8 cellular contexts compared by ENCODE assay signal in the genomic region with DNA sequence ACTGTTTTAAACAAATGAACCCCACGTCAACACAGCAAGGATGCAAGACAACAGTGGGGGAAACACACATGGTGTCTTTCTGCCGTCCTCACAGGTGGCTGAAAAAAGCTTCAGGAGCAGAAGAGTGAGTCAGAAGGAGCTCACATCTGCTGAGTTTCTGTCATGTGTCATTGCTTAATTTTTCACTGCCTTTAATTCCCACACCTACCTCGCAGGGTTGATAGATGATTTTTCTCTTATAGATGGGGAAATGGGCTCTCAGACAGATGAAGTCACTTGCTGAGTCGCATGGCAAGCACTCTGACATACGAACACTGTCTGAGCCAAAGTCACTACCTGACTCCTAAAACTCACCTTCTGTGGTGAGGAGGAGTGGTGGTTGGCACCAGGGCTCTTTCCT. TPM values are rescaled to one million over a fixed set of nuclear protein-coding genes. Genes with fewer than 3 reads are reported as not detected.
A peak's percentile ranks its signal among the peaks of the same experiment; 100 is the strongest.
DNase-seq lines count a peak whose midpoint lies in the region; ATAC-seq and TF ChIP-seq lines count a peak whose summit lies in the region.

No MANE protein-coding gene starts in this region.

- POLR2A ChIA-PET in GM10248 (lab: Yijun Ruan, JAX): interaction anchor here (0.7 kb wide), 1 partner anchor 28 kb away, joined by 4 read pairs; a partner anchor contains a TSS

- ATAC-seq in GM21360 (IDR thresholded peaks at IDR 0.05; ENCODE audit: unreplicated experiment) (peak; percentile 76), HG03135 (IDR thresholded peaks at IDR 0.05; ENCODE audit: unreplicated experiment) (no peak)

- CTCF ChIA-PET in GM10248 (lab: Yijun Ruan, JAX): interaction anchor here (1.1 to 6.8 kb wide), 7 partner anchors 9 to 306 kb away, joined by 4 to 68 read pairs (median 7); no protein-coding TSS in a partner anchor

- DNase-seq in GM10248 (ENCODE audit: extremely low spot score): peak; percentile 29
- peak; percentile 68 for DNase-seq in HT1080 (ENCODE audit: low read depth)
- peak; percentile 25 for DNase-seq in fibroblast of peridontal ligament (ENCODE audit: extremely low read depth)
- DNase-seq in effector CD8-positive, alpha-beta T cell (lab: John Stamatoyannopoulos, UW): no peak
- no peak for DNase-seq in AG08395 (ENCODE audit: low spot score)
- no peak for DNase-seq in HT-29 (ENCODE audit: low spot score)

- no peak for TF ChIP-seq CTCF in GM10248 (IDR thresholded peaks at IDR 0.05; ENCODE audit: control extremely low read depth, extremely low read depth, low read depth, missing control alignments)

RNA-seq across cellular contexts. Expression of a gene that starts 28.3 kb away (rescaled TPM):
- 8.8 and 9.8 TPM in 2 replicates for total RNA-seq in HT1080 (2014; rRNA removed; shearing (Covaris generic))
- polyA plus RNA-seq in HT1080 (2015; cell fraction: cytosol; rRNA removed): 4.6 and 5.7 TPM in 2 replicates
- polyA plus RNA-seq in HT1080 (2015; cell fraction: nucleus; rRNA removed): 8.7 and 10.6 TPM in 2 replicates
- 16.8 and 17.6 TPM in 2 replicates for total RNA-seq in HT-29 (2014; rRNA removed; shearing (Covaris generic))

Comparison
In these comparisons a context has a peak if more than half of its experiments do, and no peak if none do; other contexts are left out.
1. DNase-seq: peak in GM10248 (single experiment), HT1080 (single experiment) and fibroblast of peridontal ligament (single experiment); none in effector CD8-positive, alpha-beta T cell (single experiment), AG08395 (single experiment) and HT-29 (single experiment).